ENCODE assay signal across 23 cellular contexts in the genomic region with DNA sequence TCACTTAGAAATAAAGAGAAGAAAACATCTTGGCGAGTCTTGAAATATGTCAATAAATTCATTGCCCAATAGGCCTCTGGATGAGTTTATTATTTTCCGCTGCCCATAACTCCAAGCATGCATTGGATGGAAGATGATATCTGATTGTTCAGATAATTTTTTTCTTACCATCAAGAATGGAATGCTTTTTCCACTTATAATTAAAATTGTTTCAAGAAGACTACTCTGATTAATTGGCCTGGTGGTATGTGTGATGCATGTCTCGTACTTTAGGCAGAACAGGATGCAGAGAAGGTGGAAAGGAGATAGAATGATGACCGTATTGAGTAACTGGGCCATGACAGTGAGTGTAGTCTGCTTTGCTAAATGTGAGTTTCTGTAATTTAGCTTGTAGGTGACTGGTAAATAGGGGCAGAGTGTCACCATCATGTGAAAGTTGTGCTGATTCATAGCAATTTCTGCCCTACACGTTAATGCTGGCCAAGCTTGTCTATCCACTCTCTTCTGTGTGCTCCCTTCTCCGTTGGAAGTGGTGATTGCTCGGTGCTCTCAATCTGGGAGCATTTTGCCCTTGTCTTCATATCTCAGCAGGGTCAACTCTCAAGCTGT. TPM values are rescaled to one million over a fixed set of nuclear protein-coding genes. Genes with fewer than 3 reads are reported as not detected.
DNase-seq lines count a peak whose midpoint lies in the region; ATAC-seq, FAIRE-seq and TF ChIP-seq lines count a peak whose summit lies in the region.
"Had no signal": no experiment of that assay in that cellular context is flagged by ENCODE, and none has a peak within 500 bp of the region (broad histone marks: within the 10 kb centered on the region; RNA-seq: fewer than 3 reads in every experiment).

No MANE protein-coding gene starts in this region.

- H3K27me3 Mint-ChIP-seq in neural crest cell (ENCODE audit: low read depth) = no peaks in the 10 kb centered on the region
- peaks cover 10 to 39% of the 10 kb centered on the region in 2 donors for H3K27me3 Mint-ChIP-seq in effector memory CD8-positive, alpha-beta T cell

- H3K36me3 Mint-ChIP-seq in neural crest cell (ENCODE audit: low read depth) = no peaks in the 10 kb centered on the region
- H3K36me3 Mint-ChIP-seq in effector memory CD8-positive, alpha-beta T cell (ENCODE audit: insufficient read depth) = no peaks in the 10 kb centered on the region
- H3K36me3 Mint-ChIP-seq: CD14-positive monocyte; naive thymus-derived CD4-positive, alpha-beta T cell had no signal

- H3K27ac Mint-ChIP-seq in neural crest cell (ENCODE audit: unreplicated experiment) = peak overlapping the region; percentile 27
- H3K27ac Mint-ChIP-seq in effector memory CD8-positive, alpha-beta T cell = no peak overlapping the region
- H3K27ac Mint-ChIP-seq: activated naive CD4-positive, alpha-beta T cell treated with anti-CD3 and anti-CD28 coated beads for 36 hours; CD14-positive monocyte; naive thymus-derived CD4-positive, alpha-beta T cell had no signal

- peaks cover 3% of the 10 kb centered on the region for H3K9me3 Mint-ChIP-seq in neural crest cell
- H3K9me3 Mint-ChIP-seq in effector memory CD8-positive, alpha-beta T cell = no peaks in the 10 kb centered on the region
- H3K9me3 Mint-ChIP-seq: activated naive CD4-positive, alpha-beta T cell treated with anti-CD3 and anti-CD28 coated beads for 36 hours; naive thymus-derived CD4-positive, alpha-beta T cell had no signal

- no peak overlapping the region for H3K4me3 ChIP-seq in epithelial cell of esophagus (ENCODE audit: low read length)
- H3K4me3 ChIP-seq: pancreas had no signal

- DNase-seq in DMS53 (lab: John Stamatoyannopoulos, UW) (peak; percentile 68), epithelial cell of esophagus (ENCODE audit: low read depth) (peak; percentile 65), neural crest cell (ENCODE audit: low read depth, low spot score) (no peak), KG1 (lab: John Stamatoyannopoulos, UW) (no peak), HTR-8/SVneo (ENCODE audit: insufficient read length, low spot score) (no peak), GDM1 (lab: John Stamatoyannopoulos, UW) (no peak)
- DNase-seq in effector memory CD8-positive, alpha-beta T cell = no peak
- DNase-seq: activated naive CD4-positive, alpha-beta T cell treated with anti-CD3 and anti-CD28 coated beads for 36 hours; anterior cingulate cortex; DMS 273 treated with DMSO at 0.1 percent for 48 hours; effector CD8-positive, alpha-beta T cell; naive thymus-derived CD4-positive, alpha-beta T cell; NCI-H1048; NCI-H2081 treated with DMSO at 0.1 percent for 48 hours; NCI-H510A treated with DMSO at 0.1 percent for 48 hours; pancreas; stimulated activated CD4-positive, alpha-beta T cell treated with anti-CD3 and anti-CD28 coated beads, Interleukin-4, amount 100 ng/mL, for 1 hour had no signal

- H3K4me1 Mint-ChIP-seq in neural crest cell = peaks cover 59% of the 10 kb centered on the region
- H3K4me1 Mint-ChIP-seq in effector memory CD8-positive, alpha-beta T cell (ENCODE audit: low read depth in 2 of 2) = no peaks in the 10 kb centered on the region
- H3K4me1 Mint-ChIP-seq: CD14-positive monocyte; naive thymus-derived CD4-positive, alpha-beta T cell had no signal

- H3K4me3 Mint-ChIP-seq in neural crest cell = peak overlapping the region; percentile 21
- H3K4me3 Mint-ChIP-seq in effector memory CD8-positive, alpha-beta T cell = no peak overlapping the region
- H3K4me3 Mint-ChIP-seq: activated naive CD4-positive, alpha-beta T cell treated with anti-CD3 and anti-CD28 coated beads for 36 hours; CD14-positive monocyte; naive thymus-derived CD4-positive, alpha-beta T cell had no signal

- no peak for FAIRE-seq in HTR-8/SVneo (lab: Jason Lieb, UNC)
- FAIRE-seq: GM12892, islet of Langerhans, pancreas, urothelium cell line had no signal

- TF ChIP-seq CTCF in epithelial cell of esophagus (IDR thresholded peaks at IDR 0.05; ENCODE audit: insufficient read depth, low read depth, low read length, missing control alignments) (no peak), neural crest cell (conservative IDR thresholded peaks at IDR 0.05) (no peak)

- ATAC-seq in HG03175 (IDR thresholded peaks at IDR 0.05; ENCODE audit: unreplicated experiment) = peak; percentile 10
- no peak for ATAC-seq in effector memory CD8-positive, alpha-beta T cell (replicated peaks)
- ATAC-seq: naive thymus-derived CD4-positive, alpha-beta T cell; Right ventricle myocardium inferior had no signal

RNA-seq across cellular contexts. Expression of gene SPATA13, which starts 13.5 kb away (rescaled TPM):
- total RNA-seq in neural crest cell = 42.3 and 45.8 TPM in 2 replicates

Comparison
In these comparisons a context has a peak if more than half of its experiments do, and no peak if none do; other contexts are left out.
1. DNase-seq: peak in DMS53 (single experiment) and epithelial cell of esophagus (single experiment); none in neural crest cell (single experiment), KG1 (single experiment), HTR-8/SVneo (single experiment), effector memory CD8-positive, alpha-beta T cell (0 of 3) and GDM1 (single experiment).